In genomic region chr2:240557101-240557751, GRCh38 we compare ENCODE assay signal across 7 cellular contexts. TPM values are rescaled to one million over a fixed set of nuclear protein-coding genes. Genes with fewer than 3 reads are reported as not detected.
DNase-seq lines count a peak whose midpoint lies in the region; ATAC-seq and TF ChIP-seq lines count a peak whose summit lies in the region.
"Had no signal": no experiment of that assay in that cellular context is flagged by ENCODE, and none has a peak within 500 bp of the region (broad histone marks: within the 10 kb centered on the region; RNA-seq: fewer than 3 reads in every experiment).

No MANE protein-coding gene starts in this region.

- peak overlapping the region; percentile 58 for H3K4me3 ChIP-seq in AG10803 (ENCODE audit: low read length)
- H3K4me3 ChIP-seq in lower leg skin (ENCODE audit: low read depth, poor library complexity, severe bottlenecking): peak overlapping the region; percentile 17

- WGBS in lower leg skin, 2 donors: 18 to 47% methylated on average over 26 to 31 of the region's 51 CpGs

- intact Hi-C loops in lower leg skin (cut with DNase I; ENCODE audit: low total_unique reads): no loop called here

- peaks cover 44% of the 10 kb centered on the region for H3K4me1 Mint-ChIP-seq in activated T-cell treated with anti-CD3 and anti-CD28 coated beads, Interleukin-2, amount 50 U/mL, for 72 hours (ENCODE audit: low read depth)

- TF ChIP-seq CTCF in AG10803 (conservative IDR thresholded peaks at IDR 0.05; ENCODE audit: low read length): no peak
- TF ChIP-seq CTCF in lower leg skin (IDR thresholded peaks at IDR 0.05): no peak

- H3K4me3 Mint-ChIP-seq in activated T-cell treated with anti-CD3 and anti-CD28 coated beads, Interleukin-2, amount 50 U/mL, for 72 hours: peak overlapping the region; percentile 10 to 63

- no peak overlapping the region for H3K27ac Mint-ChIP-seq in activated T-cell treated with anti-CD3 and anti-CD28 coated beads, Interleukin-2, amount 50 U/mL, for 72 hours
- H3K27ac Mint-ChIP-seq: nephron progenitor cell had no signal

- H3K27me3 Mint-ChIP-seq in activated T-cell treated with anti-CD3 and anti-CD28 coated beads, Interleukin-2, amount 50 U/mL, for 72 hours (ENCODE audit: low read depth): no peaks in the 10 kb centered on the region

- peaks cover 5 to 8% of the 10 kb centered on the region in 2 donors for H3K36me3 Mint-ChIP-seq in activated T-cell treated with anti-CD3 and anti-CD28 coated beads, Interleukin-2, amount 50 U/mL, for 72 hours (ENCODE audit: insufficient read depth in 2 of 2)

- no peaks in the 10 kb centered on the region for H3K9me3 Mint-ChIP-seq in activated T-cell treated with anti-CD3 and anti-CD28 coated beads, Interleukin-2, amount 50 U/mL, for 72 hours
- H3K9me3 Mint-ChIP-seq: nephron progenitor cell had no signal

- no peak for ATAC-seq in activated T-cell treated with anti-CD3 and anti-CD28 coated beads, Interleukin-2, amount 50 U/mL, for 72 hours (replicated peaks in 1 of 2)
- ATAC-seq in GM21360 (IDR thresholded peaks at IDR 0.05; ENCODE audit: unreplicated experiment) (no peak), HG02852 (IDR thresholded peaks at IDR 0.05; ENCODE audit: unreplicated experiment) (no peak)

- no peak for TF ChIP-seq POLR2A in lower leg skin (IDR thresholded peaks at IDR 0.05)

- DNase-seq in AG10803 (ENCODE audit: low read depth) (no peak), lower leg skin (ENCODE audit: low spot score in 2 of 2) (peak; percentile 15 to 85), NCI-H2171 (lab: John Stamatoyannopoulos, UW) (no peak)
- DNase-seq in activated T-cell treated with anti-CD3 and anti-CD28 coated beads, Interleukin-2, amount 50 U/mL, for 72 hours: no peak

RNA-seq across cellular contexts. Expression of gene ANKMY1, which starts 0.6 kb away (rescaled TPM):
- 10 to 100 TPM; 31.6 to 44.9 TPM for total RNA-seq in activated T-cell treated with anti-CD3 and anti-CD28 coated beads, Interleukin-2, amount 50 U/mL, for 72 hours
- 10 to 100 TPM; 18.0 to 22.7 (median 21.1) TPM for total RNA-seq in lower leg skin

RNA-seq across cellular contexts. Expression of gene DUSP28, which starts 2.9 kb away (rescaled TPM):
- total RNA-seq in activated T-cell treated with anti-CD3 and anti-CD28 coated beads, Interleukin-2, amount 50 U/mL, for 72 hours: 1 to 10 TPM; 7.1 to 7.3 TPM
- 1 to 10 TPM; 5.5 to 8.1 (median 7.4) TPM for total RNA-seq in lower leg skin

RNA-seq across cellular contexts. Expression of gene RNPEPL1, which starts 11.1 kb away (rescaled TPM):
- total RNA-seq in activated T-cell treated with anti-CD3 and anti-CD28 coated beads, Interleukin-2, amount 50 U/mL, for 72 hours: 10 to 100 TPM; 74.0 to 77.3 TPM
- 10 to 100 TPM; 76.1 to 99.9 (median 78.6) TPM for total RNA-seq in lower leg skin

RNA-seq across cellular contexts. Expression of gene CAPN10, which starts 29.3 kb away (rescaled TPM):
- 10 to 100 TPM; 36.9 to 43.7 TPM for total RNA-seq in activated T-cell treated with anti-CD3 and anti-CD28 coated beads, Interleukin-2, amount 50 U/mL, for 72 hours
- 10 to 100 TPM; 25.6 to 38.0 (median 28.4) TPM for total RNA-seq in lower leg skin

Comparison
In these comparisons a context has a peak if more than half of its experiments do, and no peak if none do; other contexts are left out.
1. DNase-seq: peak in lower leg skin (2 of 2); none in AG10803 (single experiment), activated T-cell treated with anti-CD3 and anti-CD28 coated beads, Interleukin-2, amount 50 U/mL, for 72 hours (0 of 2) and NCI-H2171 (single experiment).